In the genomic region with DNA sequence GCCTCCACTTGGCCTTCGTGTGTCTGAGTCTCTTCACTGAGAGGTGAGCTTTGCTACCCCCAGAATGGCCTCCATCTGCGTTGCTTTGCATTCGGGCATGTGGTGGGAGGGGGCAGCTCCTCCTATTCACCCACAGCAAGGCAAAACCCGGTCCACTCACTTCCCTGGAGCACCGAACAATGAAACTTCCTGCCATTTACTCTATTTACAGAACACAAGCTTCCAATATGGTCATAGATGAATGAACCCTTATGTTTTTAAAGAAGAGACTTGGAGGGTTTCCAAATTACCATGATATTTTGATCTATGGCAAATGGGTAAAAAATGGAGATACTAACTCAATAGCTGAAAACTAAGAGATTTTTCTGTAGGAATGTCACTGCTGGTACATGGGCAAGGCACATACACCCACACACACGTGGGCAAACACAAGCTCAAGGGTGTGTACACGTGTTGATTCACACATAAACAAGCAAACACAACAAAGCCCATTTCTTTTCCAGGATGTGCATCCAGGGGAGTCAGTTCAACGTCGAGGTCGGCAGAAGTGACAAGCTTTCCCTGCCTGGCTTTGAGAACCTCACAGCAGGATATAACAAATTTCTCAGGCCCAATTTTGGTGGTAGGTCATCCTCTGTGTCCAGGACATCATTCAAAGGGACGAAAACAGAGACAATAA, we compare ENCODE assay signal across 1 cellular context.
TF ChIP-seq lines count a peak whose summit lies in the region.

No MANE protein-coding gene starts in this region.

TF ChIP-seq in H1, 55 proteins besides CTCF, POLR2A, EP300 and RAD21:
- TF ChIP-seq TAF7 (optimal IDR thresholded peaks at IDR 0.05; ENCODE audit: borderline replicate concordance, low read depth, low read length) (no peak), SP2 (IDR thresholded peaks at IDR 0.05; ENCODE audit: low read length) (no peak), KDM1A (IDR thresholded peaks at IDR 0.05; ENCODE audit: borderline replicate concordance, low read length) (no peak), TAF1 (IDR thresholded peaks at IDR 0.05; ENCODE audit: low read depth, low read length) (no peak), GTF2F1 (IDR thresholded peaks at IDR 0.05; ENCODE audit: borderline replicate concordance, low read depth, low read length) (no peak), YY1 (IDR thresholded peaks at IDR 0.05; ENCODE audit: low read depth, low read length) (no peak), EGR1 (IDR thresholded peaks at IDR 0.05; ENCODE audit: borderline replicate concordance, low read depth, low read length) (no peak), E2F6 (IDR thresholded peaks at IDR 0.05) (no peak), CEBPB (IDR thresholded peaks at IDR 0.05; ENCODE audit: low read depth, low read length) (no peak), CBX5 (IDR thresholded peaks at IDR 0.05; ENCODE audit: low read depth, low read length) (no peak), GABPA (IDR thresholded peaks at IDR 0.05; ENCODE audit: borderline replicate concordance, insufficient read depth, low read length) (no peak)
TF ChIP-seq in H1: peak in this region for 0.
